ENCODE assay signal across 1 cellular context in the genomic region with DNA sequence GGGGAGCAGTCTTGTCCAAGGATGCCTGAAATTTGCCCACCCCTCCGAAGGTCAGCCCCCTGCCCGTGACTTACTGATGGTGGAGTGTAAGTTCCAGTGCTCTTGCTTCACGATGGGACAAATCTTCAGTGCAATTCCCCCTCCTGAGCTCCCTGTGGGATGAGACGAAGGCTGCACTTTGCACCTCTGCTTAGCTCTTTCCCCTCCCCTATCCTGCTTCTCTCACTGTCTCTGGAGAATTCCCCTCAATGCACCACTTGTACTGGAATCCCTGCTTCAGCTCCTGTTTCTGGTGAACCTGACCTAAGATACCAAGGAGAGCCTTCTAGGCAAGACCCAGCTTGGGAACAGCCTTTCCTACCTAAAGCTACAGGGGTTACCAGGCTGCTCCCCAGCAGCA.
TF ChIP-seq lines count a peak whose summit lies in the region.

No MANE protein-coding gene starts in this region.

TF ChIP-seq in HepG2, 621 proteins besides CTCF, POLR2A, EP300 and RAD21 (continued from another document):
- TF ChIP-seq, protein P1, sequence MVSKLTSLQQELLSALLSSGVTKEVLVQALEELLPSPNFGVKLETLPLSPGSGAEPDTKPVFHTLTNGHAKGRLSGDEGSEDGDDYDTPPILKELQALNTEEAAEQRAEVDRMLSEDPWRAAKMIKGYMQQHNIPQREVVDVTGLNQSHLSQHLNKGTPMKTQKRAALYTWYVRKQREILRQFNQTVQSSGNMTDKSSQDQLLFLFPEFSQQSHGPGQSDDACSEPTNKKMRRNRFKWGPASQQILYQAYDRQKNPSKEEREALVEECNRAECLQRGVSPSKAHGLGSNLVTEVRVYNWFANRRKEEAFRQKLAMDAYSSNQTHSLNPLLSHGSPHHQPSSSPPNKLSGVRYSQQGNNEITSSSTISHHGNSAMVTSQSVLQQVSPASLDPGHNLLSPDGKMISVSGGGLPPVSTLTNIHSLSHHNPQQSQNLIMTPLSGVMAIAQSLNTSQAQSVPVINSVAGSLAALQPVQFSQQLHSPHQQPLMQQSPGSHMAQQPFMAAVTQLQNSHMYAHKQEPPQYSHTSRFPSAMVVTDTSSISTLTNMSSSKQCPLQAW (CRISPR knock-in tag; IDR thresholded peaks at IDR 0.05), result 0 out of 2 replicates have a peak, but pooled peaks have one; percentile 33
- TF ChIP-seq, protein P2, sequence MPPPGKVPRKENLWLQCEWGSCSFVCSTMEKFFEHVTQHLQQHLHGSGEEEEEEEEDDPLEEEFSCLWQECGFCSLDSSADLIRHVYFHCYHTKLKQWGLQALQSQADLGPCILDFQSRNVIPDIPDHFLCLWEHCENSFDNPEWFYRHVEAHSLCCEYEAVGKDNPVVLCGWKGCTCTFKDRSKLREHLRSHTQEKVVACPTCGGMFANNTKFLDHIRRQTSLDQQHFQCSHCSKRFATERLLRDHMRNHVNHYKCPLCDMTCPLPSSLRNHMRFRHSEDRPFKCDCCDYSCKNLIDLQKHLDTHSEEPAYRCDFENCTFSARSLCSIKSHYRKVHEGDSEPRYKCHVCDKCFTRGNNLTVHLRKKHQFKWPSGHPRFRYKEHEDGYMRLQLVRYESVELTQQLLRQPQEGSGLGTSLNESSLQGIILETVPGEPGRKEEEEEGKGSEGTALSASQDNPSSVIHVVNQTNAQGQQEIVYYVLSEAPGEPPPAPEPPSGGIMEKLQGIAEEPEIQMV (CRISPR knock-in tag; IDR thresholded peaks at IDR 0.05; ENCODE audit: low read depth), result 0 out of 2 replicates have a peak, but pooled peaks have one; percentile 8
- no peak for TF ChIP-seq ZFP90 (CRISPR knock-in tag; IDR thresholded peaks at IDR 0.05; ENCODE audit: borderline replicate concordance)
- peak; percentile 70 for TF ChIP-seq SP5 (CRISPR knock-in tag; IDR thresholded peaks at IDR 0.05; ENCODE audit: borderline replicate concordance, low read depth)
- TF ChIP-seq, protein P3, sequence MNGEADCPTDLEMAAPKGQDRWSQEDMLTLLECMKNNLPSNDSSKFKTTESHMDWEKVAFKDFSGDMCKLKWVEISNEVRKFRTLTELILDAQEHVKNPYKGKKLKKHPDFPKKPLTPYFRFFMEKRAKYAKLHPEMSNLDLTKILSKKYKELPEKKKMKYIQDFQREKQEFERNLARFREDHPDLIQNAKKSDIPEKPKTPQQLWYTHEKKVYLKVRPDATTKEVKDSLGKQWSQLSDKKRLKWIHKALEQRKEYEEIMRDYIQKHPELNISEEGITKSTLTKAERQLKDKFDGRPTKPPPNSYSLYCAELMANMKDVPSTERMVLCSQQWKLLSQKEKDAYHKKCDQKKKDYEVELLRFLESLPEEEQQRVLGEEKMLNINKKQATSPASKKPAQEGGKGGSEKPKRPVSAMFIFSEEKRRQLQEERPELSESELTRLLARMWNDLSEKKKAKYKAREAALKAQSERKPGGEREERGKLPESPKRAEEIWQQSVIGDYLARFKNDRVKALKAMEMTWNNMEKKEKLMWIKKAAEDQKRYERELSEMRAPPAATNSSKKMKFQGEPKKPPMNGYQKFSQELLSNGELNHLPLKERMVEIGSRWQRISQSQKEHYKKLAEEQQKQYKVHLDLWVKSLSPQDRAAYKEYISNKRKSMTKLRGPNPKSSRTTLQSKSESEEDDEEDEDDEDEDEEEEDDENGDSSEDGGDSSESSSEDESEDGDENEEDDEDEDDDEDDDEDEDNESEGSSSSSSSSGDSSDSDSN (CRISPR knock-in tag; IDR thresholded peaks at IDR 0.05), result 0 out of 2 replicates have a peak, but pooled peaks have one; percentile 21
- 0 out of 2 replicates have a peak, but pooled peaks have one; percentile 19 for TF ChIP-seq CBX5 (CRISPR knock-in tag; IDR thresholded peaks at IDR 0.05; ENCODE audit: borderline replicate concordance)
- 0 out of 2 replicates have a peak, but pooled peaks have one; percentile 31 for TF ChIP-seq HNF4G (IDR thresholded peaks at IDR 0.05; ENCODE audit: borderline replicate concordance, low read depth, low read length)
- no peak for TF ChIP-seq HNF4G (CRISPR knock-in tag; IDR thresholded peaks at IDR 0.05; ENCODE audit: borderline replicate concordance, low read depth)
- TF ChIP-seq ZBTB38 (CRISPR knock-in tag; IDR thresholded peaks at IDR 0.05), result 0 out of 2 replicates have a peak, but pooled peaks have one; percentile 37
- 0 out of 2 replicates have a peak, but pooled peaks have one; percentile 20 for TF ChIP-seq PITX1 (CRISPR knock-in tag; IDR thresholded peaks at IDR 0.05)
- TF ChIP-seq, protein P4, sequence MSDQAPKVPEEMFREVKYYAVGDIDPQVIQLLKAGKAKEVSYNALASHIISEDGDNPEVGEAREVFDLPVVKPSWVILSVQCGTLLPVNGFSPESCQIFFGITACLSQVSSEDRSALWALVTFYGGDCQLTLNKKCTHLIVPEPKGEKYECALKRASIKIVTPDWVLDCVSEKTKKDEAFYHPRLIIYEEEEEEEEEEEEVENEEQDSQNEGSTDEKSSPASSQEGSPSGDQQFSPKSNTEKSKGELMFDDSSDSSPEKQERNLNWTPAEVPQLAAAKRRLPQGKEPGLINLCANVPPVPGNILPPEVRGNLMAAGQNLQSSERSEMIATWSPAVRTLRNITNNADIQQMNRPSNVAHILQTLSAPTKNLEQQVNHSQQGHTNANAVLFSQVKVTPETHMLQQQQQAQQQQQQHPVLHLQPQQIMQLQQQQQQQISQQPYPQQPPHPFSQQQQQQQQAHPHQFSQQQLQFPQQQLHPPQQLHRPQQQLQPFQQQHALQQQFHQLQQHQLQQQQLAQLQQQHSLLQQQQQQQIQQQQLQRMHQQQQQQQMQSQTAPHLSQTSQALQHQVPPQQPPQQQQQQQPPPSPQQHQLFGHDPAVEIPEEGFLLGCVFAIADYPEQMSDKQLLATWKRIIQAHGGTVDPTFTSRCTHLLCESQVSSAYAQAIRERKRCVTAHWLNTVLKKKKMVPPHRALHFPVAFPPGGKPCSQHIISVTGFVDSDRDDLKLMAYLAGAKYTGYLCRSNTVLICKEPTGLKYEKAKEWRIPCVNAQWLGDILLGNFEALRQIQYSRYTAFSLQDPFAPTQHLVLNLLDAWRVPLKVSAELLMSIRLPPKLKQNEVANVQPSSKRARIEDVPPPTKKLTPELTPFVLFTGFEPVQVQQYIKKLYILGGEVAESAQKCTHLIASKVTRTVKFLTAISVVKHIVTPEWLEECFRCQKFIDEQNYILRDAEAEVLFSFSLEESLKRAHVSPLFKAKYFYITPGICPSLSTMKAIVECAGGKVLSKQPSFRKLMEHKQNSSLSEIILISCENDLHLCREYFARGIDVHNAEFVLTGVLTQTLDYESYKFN (CRISPR knock-in tag; conservative IDR thresholded peaks at IDR 0.05), result peak; percentile 44
- TF ChIP-seq SRY (CRISPR knock-in tag; IDR thresholded peaks at IDR 0.05), result no peak
- peak; percentile 56; the same call in 1 of the 2 replicates for TF ChIP-seq ZNF292 (CRISPR knock-in tag; IDR thresholded peaks at IDR 0.05; ENCODE audit: borderline replicate concordance, low read depth)
- TF ChIP-seq DPF2 (CRISPR knock-in tag; IDR thresholded peaks at IDR 0.05; ENCODE audit: borderline replicate concordance, low read depth), result 0 out of 2 replicates have a peak, but pooled peaks have one; percentile 43
- TF ChIP-seq ATF7-NPFF (CRISPR knock-in tag; IDR thresholded peaks at IDR 0.05; ENCODE audit: low read depth), result no peak
- TF ChIP-seq ZNF775 (CRISPR knock-in tag; IDR thresholded peaks at IDR 0.05; ENCODE audit: borderline replicate concordance), result peak; percentile 74
